Comparison of ENCODE assay signal across 18 cellular contexts in genomic region chr2:144078091-144078490, GRCh38.
A peak's percentile ranks its signal among the peaks of the same experiment; 100 is the strongest.
DNase-seq lines count a peak whose midpoint lies in the region; ATAC-seq and TF ChIP-seq lines count a peak whose summit lies in the region.
"Had no signal": no experiment of that assay in that cellular context is flagged by ENCODE, and none has a peak within 500 bp of the region (broad histone marks: within the 10 kb centered on the region; RNA-seq: fewer than 3 reads in every experiment).

No MANE protein-coding gene starts in this region.

- H3K9me3 ChIP-seq in right lobe of liver, result no peaks in the 10 kb centered on the region
- H3K9me3 ChIP-seq: esophagus muscularis mucosa had no signal

- intact Hi-C loops in right lobe of liver (cut with DNase I), result no loop called here

- DNase-seq in Ammon's horn (ENCODE audit: low spot score), result peak; percentile 25
- peak; percentile 33 for DNase-seq in NCI-H1694 treated with DMSO at 0.1 percent for 48 hours (lab: John Stamatoyannopoulos, UW)
- peak; percentile 31 to 68 for DNase-seq in cardiac fibroblast (ENCODE audit: low read depth in 2 of 2)
- DNase-seq in medulla oblongata (ENCODE audit: extremely low spot score), result peak; percentile 33
- DNase-seq in right lobe of liver, result no peak
- no peak for DNase-seq in mucosa of gallbladder (ENCODE audit: low spot score)
- DNase-seq in GM13976 (ENCODE audit: low spot score), result no peak
- DNase-seq: activated CD4-positive, alpha-beta T cell treated with anti-CD3 and anti-CD28 coated beads for 1 hour; DMS153; NCI-H146; NCI-H774; occipital lobe had no signal

- H3K27ac ChIP-seq in right lobe of liver, result no peak overlapping the region
- H3K27ac ChIP-seq: coronary artery, esophagus muscularis mucosa, HL-60, KMS-11 had no signal

- in situ Hi-C loops in GM13976 (cut with MboI; ENCODE audit: low sequenced_read_pairs, unreplicated experiment), result no loop called here

- H3K36me3 ChIP-seq in right lobe of liver, result no peaks in the 10 kb centered on the region
- H3K36me3 ChIP-seq: esophagus muscularis mucosa had no signal

- no peak for ATAC-seq in right lobe of liver
- no peak for ATAC-seq in GM18867 (IDR thresholded peaks at IDR 0.05; ENCODE audit: unreplicated experiment)

- no peaks in the 10 kb centered on the region for H3K27me3 ChIP-seq in right lobe of liver
- H3K27me3 ChIP-seq: esophagus muscularis mucosa had no signal

- H3K4me3 ChIP-seq in cardiac fibroblast (replicated peaks in 1 of 2; ENCODE audit: low read depth in 2 of 2, low read length in 2 of 2) (no peak overlapping the region), right lobe of liver (no peak overlapping the region)
- H3K4me3 ChIP-seq: coronary artery, esophagus muscularis mucosa, lung had no signal

- TF ChIP-seq POLR2A in right lobe of liver (IDR thresholded peaks at IDR 0.05), result no peak

- TF ChIP-seq CTCF in cardiac fibroblast (IDR thresholded peaks at IDR 0.05; ENCODE audit: low read depth, low read length) (no peak), right lobe of liver (IDR thresholded peaks at IDR 0.05) (no peak), GM13976 (IDR thresholded peaks at IDR 0.05; ENCODE audit: borderline replicate concordance, control extremely low read depth, extremely low read depth, insufficient read depth, missing control alignments) (no peak)

- no peaks in the 10 kb centered on the region for H3K4me1 ChIP-seq in right lobe of liver

Comparison
In these comparisons a context has a peak if more than half of its experiments do, and no peak if none do; other contexts are left out.
1. DNase-seq: peak in Ammon's horn (single experiment), NCI-H1694 treated with DMSO at 0.1 percent for 48 hours (single experiment), cardiac fibroblast (2 of 2) and medulla oblongata (single experiment); none in right lobe of liver (0 of 3), mucosa of gallbladder (single experiment) and GM13976 (single experiment).